1 cellular context compared by ENCODE assay signal in genomic region chr3:84983490-84983889, GRCh38.
TF ChIP-seq lines count a peak whose summit lies in the region.

No MANE protein-coding gene starts in this region.

TF ChIP-seq in GM23338, 12 proteins besides CTCF, POLR2A, EP300 and RAD21 (continued from another document):
- TF ChIP-seq ZNF462 (CRISPR knock-in tag; IDR thresholded peaks at IDR 0.05) (no peak), CREB1 (CRISPR knock-in tag; IDR thresholded peaks at IDR 0.05; ENCODE audit: low read depth) (no peak)
